Comparison of ENCODE assay signal across 8 cellular contexts in the genomic region with DNA sequence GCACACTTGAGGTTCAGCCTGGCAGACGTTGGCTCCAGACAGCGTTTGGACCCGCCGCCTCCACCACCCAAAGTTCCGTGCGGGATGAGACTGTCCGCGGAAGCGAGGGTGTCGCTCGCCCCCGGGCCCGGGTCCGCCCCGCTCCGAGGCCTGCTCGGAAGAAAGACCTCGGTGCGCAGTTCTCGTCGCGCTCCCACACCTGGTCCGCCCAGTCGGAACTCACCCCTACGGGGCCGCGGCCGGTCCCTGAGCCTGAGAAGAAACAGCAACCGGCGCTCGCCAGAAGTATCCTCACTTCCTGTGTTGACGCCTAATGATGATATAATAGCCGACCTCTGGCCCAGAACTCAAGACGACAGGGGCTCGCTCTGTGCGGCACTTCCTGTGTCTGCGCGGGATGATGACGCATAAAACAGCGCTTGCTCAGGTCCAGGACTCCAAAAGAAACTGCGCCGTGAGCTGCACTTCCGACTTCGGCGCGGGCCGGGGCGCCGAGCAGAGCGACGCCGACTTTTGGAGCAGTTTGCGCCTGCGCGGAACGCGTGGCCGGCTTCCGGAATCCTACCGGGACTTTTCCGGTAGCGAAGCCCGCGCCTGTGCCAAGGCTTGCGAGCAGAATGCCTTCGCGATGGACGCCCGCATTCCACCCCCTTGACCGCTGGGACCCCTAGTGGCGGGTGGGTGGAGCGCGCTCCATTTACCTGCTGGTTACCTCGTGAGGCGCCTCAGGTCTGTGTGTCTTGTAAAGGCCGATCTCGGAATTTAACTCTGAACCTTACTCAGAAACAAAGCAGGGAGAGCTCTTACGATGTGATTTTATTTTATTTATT. TPM values are rescaled to one million over a fixed set of nuclear protein-coding genes. Genes with fewer than 3 reads are reported as not detected.
DNase-seq lines count a peak whose midpoint lies in the region; ATAC-seq and TF ChIP-seq lines count a peak whose summit lies in the region.
"Not testable (repeated sequence)": the region's sequence is repeated elsewhere in the genome, so short reads cannot be mapped to it uniquely, and the experiment has no call there.

Gene CDK11A, minus strand, starts transcription at position 323 of the 830 bp plus-strand sequence. CDS start 1,539 bp downstream, outside the sequence.

- DNase-seq in AG08396 (ENCODE audit: low spot score) = peak; percentile 94
- DNase-seq in NCI-H345 (lab: John Stamatoyannopoulos, UW) = peak; percentile 97
- peak; percentile 72 for DNase-seq in activated B cell treated with CpG ODN at 0.5 μM for 24 hours
- DNase-seq in caudate nucleus (lab: John Stamatoyannopoulos, UW) = peak; percentile 17 to 100 (median 95)
- peak; percentile 100 for DNase-seq in iris pigment epithelial cell (ENCODE audit: low read depth)
- DNase-seq in stimulated activated CD4-positive, alpha-beta T cell treated with anti-CD3 and anti-CD28 coated beads, Interleukin-12 subunit alpha, Interleukin-12 subunit beta, amount 100 ng/mL, for 4 hours = peak; percentile 97

- POLR2A ChIA-PET in activated B cell treated with CpG ODN at 0.5 μM for 24 hours (lab: Charles Lee) = interaction anchor here (0.5 to 1.0 kb wide), 6 partner anchors 22 to 185 kb away, joined by 3 to 7 read pairs (median 3); no protein-coding TSS in a partner anchor

- H3K4me3 Mint-ChIP-seq in activated B cell treated with CpG ODN at 0.5 μM for 24 hours = peak within 1 kb of the TSS; percentile 91

- peak within 1 kb of the TSS; percentile 89 for H3K27ac Mint-ChIP-seq in activated B cell treated with CpG ODN at 0.5 μM for 24 hours

- not testable (repeated sequence) for TF ChIP-seq CTCF in activated B cell treated with CpG ODN at 0.5 μM for 24 hours (IDR thresholded peaks at IDR 0.05)

- H3K9me3 Mint-ChIP-seq in activated B cell treated with CpG ODN at 0.5 μM for 24 hours = not testable (repeated sequence)

- not testable (repeated sequence) for H3K4me1 Mint-ChIP-seq in activated B cell treated with CpG ODN at 0.5 μM for 24 hours

- CTCF ChIA-PET in activated B cell treated with CpG ODN at 0.5 μM for 24 hours (lab: Charles Lee) = interaction anchor here (1.0 kb wide), 1 partner anchor 185 kb away, joined by 4 read pairs; no protein-coding TSS in a partner anchor

- H3K27me3 Mint-ChIP-seq in activated B cell treated with CpG ODN at 0.5 μM for 24 hours = not testable (repeated sequence)

- intact Hi-C loops in activated B cell treated with CpG ODN at 0.5 μM for 24 hours (cut with micrococcal nuclease) = loop anchor here (5.0 kb wide), 1 partner anchor 183 kb away; no protein-coding TSS in a partner anchor

- peak within 1 kb of the TSS; percentile 80 for H3K27ac ChIP-seq in caudate nucleus (ENCODE audit: low read depth, low read length)

- H3K36me3 Mint-ChIP-seq in activated B cell treated with CpG ODN at 0.5 μM for 24 hours (ENCODE audit: low read depth) = peaks cover 16% of the 10 kb centered on the region

- ATAC-seq in GM18907 (IDR thresholded peaks at IDR 0.05; ENCODE audit: unreplicated experiment) = peak; percentile 92
- peak; percentile 94 for ATAC-seq in HG03175 (IDR thresholded peaks at IDR 0.05; ENCODE audit: unreplicated experiment)
- peak; percentile 87 for ATAC-seq in activated B cell treated with CpG ODN at 0.5 μM for 24 hours (ENCODE audit: low read depth)

RNA-seq across cellular contexts. Expression of gene CDK11A, which starts in this region (rescaled TPM):
- 48.6 and 58.9 TPM in 2 replicates for total RNA-seq in activated B cell treated with CpG ODN at 0.5 μM for 24 hours

Comparison
In these comparisons a context has a peak if more than half of its experiments do, and no peak if none do; other contexts are left out.
1. Peak in every context shown above with its lines: DNase-seq, ATAC-seq and H3K27ac ChIP-seq.